Comparison of ENCODE assay signal across 1 cellular context in the genomic region with DNA sequence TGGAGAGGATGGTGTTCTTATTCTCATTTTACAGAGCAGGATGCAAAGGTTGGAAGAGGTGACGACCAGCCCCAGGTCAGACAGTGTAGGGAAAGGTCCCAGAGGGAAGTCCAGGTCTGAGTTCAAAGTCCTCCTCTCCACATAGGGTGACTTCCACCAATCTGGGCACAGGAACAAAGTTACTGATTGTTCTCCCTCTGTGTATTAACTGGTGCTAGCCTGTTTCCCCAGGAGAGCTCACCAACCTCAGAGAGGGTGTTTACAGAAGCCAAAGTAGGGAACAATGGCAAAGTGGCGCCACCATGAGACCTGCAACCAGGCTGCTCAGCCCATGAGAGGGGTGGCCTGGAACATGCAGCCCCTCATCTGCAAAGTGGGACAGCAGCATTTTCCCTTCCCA.
TF ChIP-seq lines count a peak whose summit lies in the region.

No MANE protein-coding gene starts in this region.

TF ChIP-seq in H1, 55 proteins besides CTCF, POLR2A, EP300 and RAD21:
- TF ChIP-seq RBBP5 (IDR thresholded peaks at IDR 0.05; ENCODE audit: borderline replicate concordance, low read depth, low read length) (no peak), BCL11A (IDR thresholded peaks at IDR 0.05; ENCODE audit: low read depth in 2 of 2, low read length in 2 of 2) (no peak), CHD2 (IDR thresholded peaks at IDR 0.05; ENCODE audit: low read length) (no peak), TCF12 (IDR thresholded peaks at IDR 0.05; ENCODE audit: low read depth, low read length) (no peak), SP4 (IDR thresholded peaks at IDR 0.05; ENCODE audit: low read length) (no peak), CTBP2 (IDR thresholded peaks at IDR 0.05; ENCODE audit: borderline replicate concordance, insufficient read depth, insufficient read length, low read length) (no peak), BRCA1 (IDR thresholded peaks at IDR 0.05; ENCODE audit: low read depth, low read length) (no peak), RFX5 (IDR thresholded peaks at IDR 0.05; ENCODE audit: borderline replicate concordance, low read depth, low read length) (no peak), SP2 (IDR thresholded peaks at IDR 0.05; ENCODE audit: low read length) (no peak), ASH2L (IDR thresholded peaks at IDR 0.05; ENCODE audit: low read length) (no peak), POU5F1 (IDR thresholded peaks at IDR 0.05; ENCODE audit: low read depth, low read length) (no peak), NRF1 (IDR thresholded peaks at IDR 0.05; ENCODE audit: low read depth, low read length) (no peak)
- TF ChIP-seq, protein P1, sequence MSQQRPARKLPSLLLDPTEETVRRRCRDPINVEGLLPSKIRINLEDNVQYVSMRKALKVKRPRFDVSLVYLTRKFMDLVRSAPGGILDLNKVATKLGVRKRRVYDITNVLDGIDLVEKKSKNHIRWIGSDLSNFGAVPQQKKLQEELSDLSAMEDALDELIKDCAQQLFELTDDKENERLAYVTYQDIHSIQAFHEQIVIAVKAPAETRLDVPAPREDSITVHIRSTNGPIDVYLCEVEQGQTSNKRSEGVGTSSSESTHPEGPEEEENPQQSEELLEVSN (IDR thresholded peaks at IDR 0.05): no peak
- TF ChIP-seq, protein P2, sequence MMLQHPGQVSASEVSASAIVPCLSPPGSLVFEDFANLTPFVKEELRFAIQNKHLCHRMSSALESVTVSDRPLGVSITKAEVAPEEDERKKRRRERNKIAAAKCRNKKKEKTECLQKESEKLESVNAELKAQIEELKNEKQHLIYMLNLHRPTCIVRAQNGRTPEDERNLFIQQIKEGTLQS (IDR thresholded peaks at IDR 0.05; ENCODE audit: insufficient read depth, low read depth, low read length): no peak
